ENCODE assay signal across 13 cellular contexts in the genomic region with DNA sequence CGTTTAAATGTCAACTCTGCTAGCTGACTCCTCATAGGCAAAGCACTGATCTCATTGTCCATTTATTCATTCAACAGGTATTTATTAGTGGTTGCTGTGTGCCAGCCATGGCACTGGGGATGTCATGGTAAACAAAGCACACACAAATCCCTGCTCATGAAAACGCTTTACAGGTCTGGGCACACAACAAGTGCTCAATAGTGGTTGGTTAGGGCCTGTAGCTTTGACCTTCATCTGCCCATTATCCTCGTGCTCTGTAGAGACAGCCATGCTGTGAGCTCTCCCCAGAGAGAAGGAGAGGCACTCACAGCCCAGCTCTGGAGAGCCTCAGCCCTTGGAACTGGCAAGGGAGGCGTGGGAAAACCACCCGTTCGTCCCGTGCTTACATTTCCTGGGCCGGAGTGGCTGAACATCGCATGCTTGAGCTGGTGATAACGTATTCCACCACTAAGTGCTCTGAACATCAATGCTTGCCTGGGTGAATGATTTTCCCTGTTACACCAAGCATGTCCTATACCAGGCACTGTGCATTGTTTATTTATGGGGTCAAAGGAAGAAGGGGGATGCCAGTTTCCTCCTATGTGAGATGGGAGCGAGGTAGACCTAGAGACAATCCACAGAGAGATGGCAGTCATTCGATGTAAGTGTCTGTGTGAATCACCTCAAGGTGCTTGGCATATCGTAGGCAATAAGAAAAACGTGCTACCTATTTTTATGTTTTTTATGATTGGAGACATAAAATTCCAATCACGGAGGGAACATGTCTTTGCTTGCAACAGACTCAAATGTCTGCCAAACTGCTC.
"Had no signal": no experiment of that assay in that cellular context is flagged by ENCODE, and none has a peak within 500 bp of the region (broad histone marks: within the 10 kb centered on the region; RNA-seq: fewer than 3 reads in every experiment).

No MANE protein-coding gene starts in this region.

- H3K27ac ChIP-seq: brain microvascular endothelial cell, left ventricle myocardium inferior, suprapubic skin had no signal

- H3K27me3 ChIP-seq: brain microvascular endothelial cell had no signal

- H3K4me3 ChIP-seq: left ventricle myocardium inferior, suprapubic skin had no signal

- H3K9me3 ChIP-seq: left ventricle myocardium inferior, suprapubic skin had no signal

- DNase-seq: activated CD4-positive, alpha-beta T cell treated with anti-CD3 and anti-CD28 coated beads, Interleukin-2, amount 50 U/mL, for 1 hour; activated CD4-positive, CD25-positive, alpha-beta regulatory T cell; amygdala; brain microvascular endothelial cell; endodermal cell; immature natural killer cell; left ventricle myocardium inferior; nucleus accumbens; stimulated activated CD4-positive, alpha-beta T cell treated with anti-CD3 and anti-CD28 coated beads, Interleukin-12 subunit alpha, Interleukin-12 subunit beta, amount 100 ng/mL, for 4 hours; stimulated activated naive CD8-positive, alpha-beta T cell treated with anti-CD3 and anti-CD28 coated beads, Interleukin-15, Interleukin-2, amounts not matched to agents 100 U/mL and 50 U/mL, for 24 hours had no signal

- ATAC-seq: esophagus mucosa; sciatic nerve; stimulated activated naive CD8-positive, alpha-beta T cell treated with anti-CD3 and anti-CD28 coated beads, Interleukin-15, Interleukin-2, amounts not matched to agents 100 U/mL and 50 U/mL, for 24 hours had no signal

- H3K36me3 ChIP-seq: brain microvascular endothelial cell, left ventricle myocardium inferior, suprapubic skin had no signal
